20 cellular contexts compared by ENCODE assay signal in the genomic region with DNA sequence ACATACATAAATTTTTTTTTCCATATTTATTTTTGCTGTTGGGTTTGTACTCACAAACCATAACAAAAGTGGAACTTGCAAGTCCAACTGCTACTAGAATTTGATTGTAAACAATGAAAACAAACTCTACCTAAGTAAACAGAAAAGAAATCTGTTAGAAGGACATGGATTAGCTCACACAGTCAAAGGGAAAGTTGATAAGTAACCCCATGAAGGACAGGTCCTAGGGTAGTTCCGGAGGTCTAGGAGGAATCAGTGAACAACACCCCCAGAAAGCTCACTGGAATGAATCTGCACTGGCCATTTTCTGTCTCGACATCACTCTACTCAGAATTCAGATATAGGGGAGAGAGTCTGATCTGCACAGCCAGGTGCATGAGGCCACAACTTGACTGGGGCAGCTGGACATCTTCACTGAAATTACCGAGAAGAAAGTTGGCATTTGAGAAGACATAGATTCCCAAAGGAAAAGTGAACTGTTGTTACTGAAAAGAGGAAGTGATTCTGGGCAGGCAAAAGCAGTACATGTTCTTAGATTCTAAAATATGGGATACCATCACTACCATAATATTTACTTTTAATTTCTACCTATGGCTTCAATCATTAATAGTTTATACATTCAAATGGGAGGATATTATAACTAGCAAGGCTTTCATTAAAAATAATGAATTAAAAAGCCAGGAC.
DNase-seq lines count a peak whose midpoint lies in the region; ATAC-seq, FAIRE-seq and TF ChIP-seq lines count a peak whose summit lies in the region.
"Had no signal": no experiment of that assay in that cellular context is flagged by ENCODE, and none has a peak within 500 bp of the region (broad histone marks: within the 10 kb centered on the region; RNA-seq: fewer than 3 reads in every experiment).

No MANE protein-coding gene starts in this region.

- H3K4me1 Mint-ChIP-seq in endothelial cell (ENCODE audit: unreplicated experiment) = no peaks in the 10 kb centered on the region
- H3K4me1 Mint-ChIP-seq: T-cell had no signal

- H3K4me2 ChIP-seq in H1 (ENCODE audit: insufficient read depth in 1 of 2, low read depth in 2 of 2, low read length in 2 of 2) = no peak overlapping the region
- H3K4me2 ChIP-seq: SK-N-SH had no signal

- no peak overlapping the region for H3K27ac Mint-ChIP-seq in endothelial cell (ENCODE audit: unreplicated experiment)
- H3K27ac Mint-ChIP-seq: T-cell had no signal

- in situ Hi-C loops in ACHN (cut with HindIII; ENCODE audit: low pct_ligation_motif_present, low pct_unique_long_range_greater_than_20kb, low sequenced_read_pairs) = no loop called here
- in situ Hi-C loops in HAP-1 (cut with MboI; ENCODE audit: low sequenced_read_pairs) = no loop called here

- H3K27me3 Mint-ChIP-seq in endothelial cell (ENCODE audit: unreplicated experiment) = no peaks in the 10 kb centered on the region

- no peaks in the 10 kb centered on the region for H3K36me3 Mint-ChIP-seq in endothelial cell (ENCODE audit: low read depth, unreplicated experiment)
- H3K36me3 Mint-ChIP-seq: T-cell had no signal

- no peaks in the 10 kb centered on the region for H3K23me2 ChIP-seq in H1 (ENCODE audit: low read depth, low read length)

- H3K79me1 ChIP-seq in H1 (ENCODE audit: low read depth, low read length) = no peaks in the 10 kb centered on the region

- H3K4me3 Mint-ChIP-seq in endothelial cell (ENCODE audit: unreplicated experiment) = no peak overlapping the region
- H3K4me3 Mint-ChIP-seq: T-cell had no signal

- no peak overlapping the region for H2BK20ac ChIP-seq in H1 (ENCODE audit: low read length)

- POLR2A ChIA-PET in H1 (lab: Charles Lee; ENCODE audit: partially characterized antibody) = interaction anchor here (1.3 kb wide), 1 partner anchor 79 kb away, joined by 3 read pairs; no protein-coding TSS in a partner anchor

- H2BK120ac ChIP-seq in H1 (replicated peaks; ENCODE audit: low read depth, low read length) = peak overlapping the region; percentile 45

- H3K18ac ChIP-seq in H1 (ENCODE audit: extremely low read depth, low read length) = no peak overlapping the region

- no peak for TF ChIP-seq EP300 in H1 (IDR thresholded peaks at IDR 0.05; ENCODE audit: borderline replicate concordance in 1 of 2, low read depth in 2 of 2, low read length in 2 of 2)

- H3K9ac ChIP-seq in HUES48 (ENCODE audit: low read depth, low read length) = no peak overlapping the region
- no peak overlapping the region for H3K9ac ChIP-seq in H1 (replicated peaks in 1 of 4; ENCODE audit: extremely low read depth in 1 of 4, low read depth in 3 of 4, low read length in 3 of 4)
- H3K9ac ChIP-seq: SK-N-SH had no signal

- H3K56ac ChIP-seq in H1 (replicated peaks; ENCODE audit: insufficient read length, low read depth, low read length) = no peak overlapping the region

- H2BK12ac ChIP-seq in H1 (ENCODE audit: low read depth, low read length) = no peak overlapping the region

- H3K9me3 ChIP-seq in HUES48 (ENCODE audit: control insufficient read depth, insufficient read depth, low read length) (no peaks in the 10 kb centered on the region), H1 (ENCODE audit: insufficient read depth in 2 of 2, low read depth in 1 of 2, low read length in 1 of 2) (no peaks in the 10 kb centered on the region), right lobe of liver (no peaks in the 10 kb centered on the region), HAP-1 (no peaks in the 10 kb centered on the region)
- H3K9me3 ChIP-seq: MG63, SK-N-SH had no signal

- H2BK15ac ChIP-seq in H1 (ENCODE audit: low read length) = no peak overlapping the region

- H3K23ac ChIP-seq in H1 (ENCODE audit: insufficient read length) = no peak overlapping the region

- H4K8ac ChIP-seq in H1 (ENCODE audit: extremely low read depth, insufficient read depth, low read length) = no peak overlapping the region

- no peak overlapping the region for H4K5ac ChIP-seq in H1 (ENCODE audit: insufficient read length, low read depth, low read length)

- CTCF ChIA-PET in H1 (lab: Charles Lee; ENCODE audit: partially characterized antibody) = interaction anchor here (0.9 kb wide), 1 partner anchor 34 kb away, joined by 3 read pairs; no protein-coding TSS in a partner anchor

- H3K4me1 ChIP-seq in HUES48 (ENCODE audit: control insufficient read depth, insufficient read depth, low read length) = peaks cover 21% of the 10 kb centered on the region
- peaks cover under 1 to 12% (median 4%) of the 10 kb centered on the region in 4 experiments; a peak in 4 of 7 replicates for H3K4me1 ChIP-seq in H1 (replicated peaks in 1 of 4; ENCODE audit: control insufficient read depth in 3 of 4, insufficient read depth in 4 of 4, low read length in 3 of 4)
- peaks cover 0 to 23% (median 3%) of the 10 kb centered on the region in 4 donors for H3K4me1 ChIP-seq in right lobe of liver
- H3K4me1 ChIP-seq in HAP-1 = no peaks in the 10 kb centered on the region

- DNase-seq in ACHN (peak; percentile 35), H1 (ENCODE audit: low read depth in 1 of 2, low spot score in 2 of 2) (no peak), right lobe of liver (no peak), HAP-1 (ENCODE audit: low spot score in 2 of 2) (no peak), endothelial cell (ENCODE audit: low spot score) (no peak)
- DNase-seq in stimulated activated CD4-positive, alpha-beta T cell treated with anti-CD3 and anti-CD28 coated beads, Interleukin-12 subunit alpha, Interleukin-12 subunit beta, amount 100 ng/mL, for 4 hours = no peak
- DNase-seq: IMR-90, Karpas-422, NCI-H1105 treated with DMSO at 0.1 percent for 48 hours, NCI-H1694, NCI-H2081 treated with DMSO at 0.1 percent for 48 hours, NCI-H510A, NCI-H748 treated with DMSO at 0.1 percent for 48 hours, Right ventricle myocardium superior, SK-N-SH, T-cell had no signal

- no peak for TF ChIP-seq POLR2A in H1 (IDR thresholded peaks at IDR 0.05; ENCODE audit: control extremely low read depth in 1 of 2, low read depth in 2 of 2, low read length in 2 of 2)
- no peak for TF ChIP-seq POLR2A in right lobe of liver (IDR thresholded peaks at IDR 0.05)

- H3K14ac ChIP-seq in H1 (ENCODE audit: insufficient read length) = no peak overlapping the region

- TF ChIP-seq CTCF in H1 (IDR thresholded peaks at IDR 0.05; ENCODE audit: control extremely low read depth in 1 of 3, insufficient read depth in 1 of 3, low read depth in 1 of 3, low read length in 3 of 3) (no peak), right lobe of liver (IDR thresholded peaks at IDR 0.05) (no peak), endothelial cell (IDR thresholded peaks at IDR 0.05; ENCODE audit: unreplicated experiment) (no peak)

- no peaks in the 10 kb centered on the region for H3K36me3 ChIP-seq in HUES48 (ENCODE audit: control insufficient read depth, insufficient read depth, low read length)
- no peaks in the 10 kb centered on the region for H3K36me3 ChIP-seq in H1 (ENCODE audit: control insufficient read depth in 2 of 4, insufficient read depth in 4 of 4, low read length in 3 of 4)
- no peaks in the 10 kb centered on the region for H3K36me3 ChIP-seq in right lobe of liver
- H3K36me3 ChIP-seq in HAP-1 (replicated peaks) = no peaks in the 10 kb centered on the region
- H3K36me3 ChIP-seq: MG63 had no signal

- no peaks in the 10 kb centered on the region for H3K27me3 ChIP-seq in HUES48 (ENCODE audit: control insufficient read depth, insufficient read depth, low read length)
- H3K27me3 ChIP-seq in H1 (replicated peaks in 1 of 4; ENCODE audit: control insufficient read depth in 3 of 4, extremely low read depth in 1 of 4, insufficient read depth in 3 of 4, low read length in 3 of 4) = no peaks in the 10 kb centered on the region
- H3K27me3 ChIP-seq in right lobe of liver = no peaks in the 10 kb centered on the region
- H3K27me3 ChIP-seq in HAP-1 (ENCODE audit: low read depth) = no peaks in the 10 kb centered on the region
- H3K27me3 ChIP-seq: MG63 had no signal

- H2AK5ac ChIP-seq in H1 (ENCODE audit: low read depth, low read length) = no peak overlapping the region

- 0 out of 2 replicates have a peak overlapping the region, but pooled peaks have one; percentile 19 for H2AFZ ChIP-seq in H1 (ENCODE audit: low read length)

- no peak overlapping the region for H3K4ac ChIP-seq in H1 (replicated peaks; ENCODE audit: insufficient read length, low read depth, low read length)

- no peaks in the 10 kb centered on the region for H4K20me1 ChIP-seq in H1 (replicated peaks in 1 of 2; ENCODE audit: control insufficient read depth in 1 of 2, insufficient read depth in 2 of 2, low read length in 2 of 2)

- ATAC-seq in right lobe of liver = peak; percentile 74 to 85 (median 78)
- no peak for ATAC-seq in HG03521 (IDR thresholded peaks at IDR 0.05; ENCODE audit: unreplicated experiment)
- ATAC-seq: T-cell had no signal

- H3K4me3 ChIP-seq in HUES48 (ENCODE audit: low read depth, low read length) (no peak overlapping the region), H1 (ENCODE audit: extremely low read depth in 1 of 4, insufficient read depth in 2 of 4, low read depth in 3 of 4, low read length in 4 of 4) (no peak overlapping the region), right lobe of liver (no peak overlapping the region), HAP-1 (no peak overlapping the region)
- H3K4me3 ChIP-seq: MG63 had no signal

- WGBS in H1 (ENCODE audit: extremely low coverage in 1 of 2, insufficient coverage in 1 of 2, insufficient read length in 1 of 2, insufficient replicate concordance in 2 of 2, low coverage in 1 of 2, low lambda C conversion rate in 2 of 2, missing lambda C conversion rate in 1 of 2), 2 experiments = 90% methylated on average over 3 of the region's 3 CpGs; no CpG with 5 or more reads in 1 of the 2 experiments
- 36% methylated on average over 3 of the region's 3 CpGs for WGBS in right lobe of liver (ENCODE audit: insufficient coverage, low coverage, low lambda C conversion rate, missing lambda C conversion rate)

- H3K79me2 ChIP-seq in H1 (ENCODE audit: control insufficient read depth in 1 of 2, insufficient read depth in 2 of 2, low read length in 2 of 2) = no peaks in the 10 kb centered on the region

- H3K9me3 Mint-ChIP-seq in endothelial cell (ENCODE audit: unreplicated experiment) = no peaks in the 10 kb centered on the region
- H3K9me3 Mint-ChIP-seq: T-cell had no signal

- peak overlapping the region; percentile 46 for H3K27ac ChIP-seq in HUES48 (ENCODE audit: low read depth, low read length)
- H3K27ac ChIP-seq in H1 (ENCODE audit: low read depth, low read length) = no peak overlapping the region
- peak overlapping the region in 1 of 3 donors; percentile 35 for H3K27ac ChIP-seq in right lobe of liver
- H3K27ac ChIP-seq: C4-2B had no signal

- FAIRE-seq in H1 (lab: Jason Lieb, UNC) = no peak

- H2BK5ac ChIP-seq in H1 (ENCODE audit: low read depth, low read length) = no peak overlapping the region

- TF ChIP-seq RAD21 in H1 (IDR thresholded peaks at IDR 0.05 in 1 of 2, conservative IDR thresholded peaks at IDR 0.05 in 1 of 2; ENCODE audit: low read depth in 2 of 2, low read length in 2 of 2) = no peak

- no peak overlapping the region for H4K91ac ChIP-seq in H1 (replicated peaks; ENCODE audit: insufficient read length, low read length)

- intact Hi-C loops in right lobe of liver (cut with DNase I) = no loop called here

TF ChIP-seq in H1, 55 proteins besides CTCF, POLR2A, EP300 and RAD21 (continues in another document):
- TF ChIP-seq FOSL1 (IDR thresholded peaks at IDR 0.05; ENCODE audit: insufficient read depth, low read depth, low read length) = no peak
